19 cellular contexts compared by ENCODE assay signal in the genomic region with DNA sequence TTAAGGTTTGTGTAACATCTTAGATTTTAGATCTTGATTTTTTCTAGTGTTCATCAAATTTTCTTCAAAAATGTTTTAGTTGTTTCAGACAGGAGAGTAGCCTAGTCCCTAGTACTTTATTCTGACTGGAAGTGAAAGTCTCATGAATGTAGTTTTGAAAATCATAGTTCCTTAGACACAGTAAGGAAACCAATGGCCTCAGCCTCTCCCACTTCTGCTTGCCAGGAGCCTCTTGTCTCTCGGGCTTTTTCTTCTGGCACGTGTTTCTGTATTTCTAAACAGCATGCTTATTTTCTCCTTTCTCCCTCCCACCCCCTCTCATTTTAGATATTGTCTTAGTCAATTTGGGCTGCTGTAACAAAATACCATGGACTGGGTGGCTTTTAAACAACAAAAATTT. TPM values are rescaled to one million over a fixed set of nuclear protein-coding genes. Genes with fewer than 3 reads are reported as not detected.
DNase-seq lines count a peak whose midpoint lies in the region; ATAC-seq and TF ChIP-seq lines count a peak whose summit lies in the region.
"Had no signal": no experiment of that assay in that cellular context is flagged by ENCODE, and none has a peak within 500 bp of the region (broad histone marks: within the 10 kb centered on the region; RNA-seq: fewer than 3 reads in every experiment).

No MANE protein-coding gene starts in this region.

- peak overlapping the region; percentile 20 for H3K27ac ChIP-seq in left ventricle myocardium inferior (replicated peaks)
- H3K27ac ChIP-seq: neutrophil, uterus had no signal

- H3K27me3 ChIP-seq in left ventricle myocardium inferior (ENCODE audit: low read depth), result no peaks in the 10 kb centered on the region
- H3K27me3 ChIP-seq: heart right ventricle, uterus had no signal

- H3K9me3 ChIP-seq in T-helper 17 cell (ENCODE audit: control insufficient read depth, low read length, poor library complexity, severe bottlenecking) (no peaks in the 10 kb centered on the region), left ventricle myocardium inferior (replicated peaks) (no peaks in the 10 kb centered on the region)
- H3K9me3 ChIP-seq: heart right ventricle, neutrophil, uterus had no signal

- peak overlapping the region in 1 of 2 donors; percentile 53 for H3K4me3 Mint-ChIP-seq in activated T-cell treated with anti-CD3 and anti-CD28 coated beads, Interleukin-2, amount 50 U/mL, for 72 hours
- peak overlapping the region; percentile 15 for H3K4me3 Mint-ChIP-seq in T-helper 17 cell
- no peak overlapping the region for H3K4me3 Mint-ChIP-seq in stimulated activated naive B cell treated with anti-CD40 and anti-IgM and Interleukin-4, amounts not matched to agents 10 μg/mL and 1 μg/mL and 100 μg/mL, for 72 hours

- H3K27ac Mint-ChIP-seq in activated T-cell treated with anti-CD3 and anti-CD28 coated beads, Interleukin-2, amount 50 U/mL, for 72 hours, result peak overlapping the region; percentile 66
- peak overlapping the region; percentile 97 for H3K27ac Mint-ChIP-seq in T-helper 17 cell
- no peak overlapping the region for H3K27ac Mint-ChIP-seq in stimulated activated naive B cell treated with anti-CD40 and anti-IgM and Interleukin-4, amounts not matched to agents 10 μg/mL and 1 μg/mL and 100 μg/mL, for 72 hours

- peaks cover 40% of the 10 kb centered on the region for H3K4me1 ChIP-seq in left ventricle myocardium inferior

- no peak for TF ChIP-seq CTCF in left ventricle myocardium inferior (IDR thresholded peaks at IDR 0.05; ENCODE audit: borderline replicate concordance)

- no peaks in the 10 kb centered on the region for H3K27me3 Mint-ChIP-seq in activated T-cell treated with anti-CD3 and anti-CD28 coated beads, Interleukin-2, amount 50 U/mL, for 72 hours (ENCODE audit: low read depth)
- no peaks in the 10 kb centered on the region for H3K27me3 Mint-ChIP-seq in T-helper 17 cell
- H3K27me3 Mint-ChIP-seq in stimulated activated naive B cell treated with anti-CD40 and anti-IgM and Interleukin-4, amounts not matched to agents 10 μg/mL and 1 μg/mL and 100 μg/mL, for 72 hours, result peaks cover 0 to 3% of the 10 kb centered on the region in 2 donors

- H3K36me3 Mint-ChIP-seq in activated T-cell treated with anti-CD3 and anti-CD28 coated beads, Interleukin-2, amount 50 U/mL, for 72 hours (ENCODE audit: insufficient read depth in 2 of 2), result peaks cover 4 to 12% of the 10 kb centered on the region in 2 donors
- H3K36me3 Mint-ChIP-seq in T-helper 17 cell (ENCODE audit: low read depth), result peaks cover 5% of the 10 kb centered on the region
- peaks cover 4 to 7% of the 10 kb centered on the region in 2 donors for H3K36me3 Mint-ChIP-seq in stimulated activated naive B cell treated with anti-CD40 and anti-IgM and Interleukin-4, amounts not matched to agents 10 μg/mL and 1 μg/mL and 100 μg/mL, for 72 hours

- intact Hi-C loops in left ventricle myocardium inferior (cut with micrococcal nuclease), result no loop called here

- ATAC-seq in activated T-cell treated with anti-CD3 and anti-CD28 coated beads, Interleukin-2, amount 50 U/mL, for 72 hours (replicated peaks in 1 of 2), result no peak
- ATAC-seq in T-helper 17 cell (no peak), GM21526 (IDR thresholded peaks at IDR 0.05; ENCODE audit: low FRiP score, unreplicated experiment) (no peak), HG02610 (IDR thresholded peaks at IDR 0.05; ENCODE audit: unreplicated experiment) (no peak)
- ATAC-seq in stimulated activated naive B cell treated with anti-CD40 and anti-IgM and Interleukin-4, amounts not matched to agents 10 μg/mL and 1 μg/mL and 100 μg/mL, for 72 hours (replicated peaks), result peak; percentile 68 to 78

- H3K4me3 ChIP-seq in left ventricle myocardium inferior, result no peak overlapping the region
- H3K4me3 ChIP-seq: heart right ventricle, uterus had no signal

- H3K36me3 ChIP-seq in left ventricle myocardium inferior, result peaks cover 3% of the 10 kb centered on the region
- H3K36me3 ChIP-seq: neutrophil, uterus had no signal

- peaks cover 68% of the 10 kb centered on the region for H3K4me1 Mint-ChIP-seq in activated T-cell treated with anti-CD3 and anti-CD28 coated beads, Interleukin-2, amount 50 U/mL, for 72 hours (ENCODE audit: low read depth)
- peaks cover 56% of the 10 kb centered on the region for H3K4me1 Mint-ChIP-seq in T-helper 17 cell
- H3K4me1 Mint-ChIP-seq in stimulated activated naive B cell treated with anti-CD40 and anti-IgM and Interleukin-4, amounts not matched to agents 10 μg/mL and 1 μg/mL and 100 μg/mL, for 72 hours, result peaks cover 8 to 14% of the 10 kb centered on the region in 2 donors

- DNase-seq in activated T-cell treated with anti-CD3 and anti-CD28 coated beads, Interleukin-2, amount 50 U/mL, for 72 hours, result no peak
- no peak for DNase-seq in activated T-cell treated with anti-CD3 and anti-CD28 coated beads, Interleukin-2, amount 50 U/mL, for 48 hours
- no peak for DNase-seq in T-helper 17 cell
- no peak for DNase-seq in left ventricle myocardium inferior
- DNase-seq in stimulated activated naive B cell treated with anti-CD40 and anti-IgM and Interleukin-4, amounts not matched to agents 10 μg/mL and 1 μg/mL and 100 μg/mL, for 72 hours, result no peak
- no peak for DNase-seq in HK-2 (ENCODE audit: unreplicated experiment)
- DNase-seq: anterior cingulate cortex; DND-41; heart right ventricle; stimulated activated CD4-positive, alpha-beta T cell treated with anti-CD3 and anti-CD28 coated beads, Interleukin-15, amount 100 ng/mL, for 24 hours; T1000; uterus had no signal

- H3K9me3 Mint-ChIP-seq in activated T-cell treated with anti-CD3 and anti-CD28 coated beads, Interleukin-2, amount 50 U/mL, for 72 hours, result no peaks in the 10 kb centered on the region
- H3K9me3 Mint-ChIP-seq in stimulated activated naive B cell treated with anti-CD40 and anti-IgM and Interleukin-4, amounts not matched to agents 10 μg/mL and 1 μg/mL and 100 μg/mL, for 72 hours, result no peaks in the 10 kb centered on the region

RNA-seq across cellular contexts. Expression of a gene that starts 9.8 kb away (rescaled TPM):
- total RNA-seq in activated T-cell treated with anti-CD3 and anti-CD28 coated beads, Interleukin-2, amount 50 U/mL, for 72 hours, result 10 to 100 TPM; 53.8 to 70.3 TPM
- 100 to 1,000 TPM; 104 to 109 TPM for total RNA-seq in T-helper 17 cell
- total RNA-seq in left ventricle myocardium inferior, result 8.6 TPM

RNA-seq across cellular contexts. Expression of a gene that starts 58.5 kb away (rescaled TPM):
- total RNA-seq in activated T-cell treated with anti-CD3 and anti-CD28 coated beads, Interleukin-2, amount 50 U/mL, for 72 hours, result not detected
- total RNA-seq in T-helper 17 cell (under 1 TPM in 1 of 2 donors, not detected in 1; 0.32 TPM), left ventricle myocardium inferior (not detected)
- total RNA-seq: H4, heart right ventricle, HT1080, NCI-H460, RPMI7951, uterus had no signal

Comparison
In these comparisons a context has a peak if more than half of its experiments do, and no peak if none do; other contexts are left out.
1. ATAC-seq: peak in stimulated activated naive B cell treated with anti-CD40 and anti-IgM and Interleukin-4, amounts not matched to agents 10 μg/mL and 1 μg/mL and 100 μg/mL, for 72 hours (2 of 2); none in activated T-cell treated with anti-CD3 and anti-CD28 coated beads, Interleukin-2, amount 50 U/mL, for 72 hours (0 of 2), T-helper 17 cell (single experiment), GM21526 (single experiment) and HG02610 (single experiment).